Comparison of ENCODE assay signal across 28 cellular contexts in the genomic region with DNA sequence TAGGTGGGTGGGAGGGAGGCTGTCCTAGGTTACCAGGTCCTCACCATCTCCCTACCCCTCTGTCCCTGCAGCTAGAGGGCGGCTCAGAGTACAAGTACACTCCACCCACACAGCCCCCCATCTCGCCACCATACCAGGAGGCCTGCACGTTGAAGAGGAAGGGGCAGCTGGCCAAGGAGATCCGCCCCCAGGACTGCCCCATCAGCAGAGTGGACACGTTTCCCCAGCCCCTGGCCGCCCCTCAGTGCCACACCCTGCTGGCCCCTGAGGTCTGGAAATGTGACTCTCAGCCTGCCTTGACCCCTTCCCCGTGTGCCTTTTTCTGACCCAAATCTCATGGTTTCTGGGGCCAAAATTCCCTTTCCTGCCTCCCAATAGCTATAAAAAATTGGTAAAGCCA.
"Had no signal": no experiment of that assay in that cellular context is flagged by ENCODE, and none has a peak within 500 bp of the region (broad histone marks: within the 10 kb centered on the region; RNA-seq: fewer than 3 reads in every experiment).

No MANE protein-coding gene starts in this region.

- H3K27me3 ChIP-seq: ascending aorta, brain microvascular endothelial cell, esophagus squamous epithelium, gastroesophageal sphincter had no signal

- DNase-seq: activated CD4-positive, alpha-beta memory T cell treated with anti-CD3 and anti-CD28 coated beads, Interleukin-2, amount 10 ng/mL, durations not matched to agents 7 days and 5 days; activated CD4-positive, alpha-beta T cell treated with anti-CD3 and anti-CD28 coated beads for 1 hour; activated CD4-positive, alpha-beta T cell treated with anti-CD3 and anti-CD28 coated beads for 4 hours; activated CD4-positive, alpha-beta T cell treated with anti-CD3 and anti-CD28 coated beads, Interleukin-2, amount 10 ng/mL, durations not matched to agents 7 days and 5 days; activated CD4-positive, alpha-beta T cell treated with anti-CD3 and anti-CD28 coated beads, Interleukin-2, amount 50 U/mL, for 4 hours; activated gamma-delta T cell; activated naive CD4-positive, alpha-beta T cell; activated naive CD4-positive, alpha-beta T cell treated with anti-CD3 and anti-CD28 coated beads, Interleukin-2, amount 10 ng/mL, durations not matched to agents 7 days and 5 days; activated naive CD8-positive, alpha-beta T cell treated with anti-CD3 and anti-CD28 coated beads, Interleukin-2, amount 10 ng/mL, durations not matched to agents 7 days and 5 days; activated T-cell treated with anti-CD3 and anti-CD28 coated beads, Interleukin-2, amount 50 U/mL, for 1 hour; activated T-cell treated with anti-CD3 and anti-CD28 coated beads, Interleukin-2, amount 50 U/mL, for 72 hours; brain microvascular endothelial cell; caudate nucleus; cortex of kidney; dermis blood vessel endothelial cell; effector CD4-positive, alpha-beta T cell; effector memory CD8-positive, alpha-beta T cell; esophagus squamous epithelium; foreskin melanocyte; head of caudate nucleus; T-helper 2 cell had no signal

- H3K27ac Mint-ChIP-seq: activated CD4-positive, alpha-beta memory T cell treated with anti-CD3 and anti-CD28 coated beads, Interleukin-2, amount 10 ng/mL, durations not matched to agents 7 days and 5 days; activated CD4-positive, alpha-beta T cell treated with anti-CD3 and anti-CD28 coated beads, Interleukin-2, amount 10 ng/mL, durations not matched to agents 7 days and 5 days; activated naive CD4-positive, alpha-beta T cell treated with anti-CD3 and anti-CD28 coated beads, Interleukin-2, amount 10 ng/mL, durations not matched to agents 7 days and 5 days; activated naive CD4-positive, alpha-beta T cell treated with anti-CD3 and anti-CD28 coated beads, Interleukin-2, amount 50 U/mL, for 72 hours; activated naive CD8-positive, alpha-beta T cell treated with anti-CD3 and anti-CD28 coated beads, Interleukin-2, amount 10 ng/mL, durations not matched to agents 7 days and 5 days; activated T-cell treated with anti-CD3 and anti-CD28 coated beads, Interleukin-2, amount 50 U/mL, for 72 hours; effector memory CD8-positive, alpha-beta T cell; WTC11 had no signal

- H3K4me3 Mint-ChIP-seq: activated CD4-positive, alpha-beta memory T cell treated with anti-CD3 and anti-CD28 coated beads, Interleukin-2, amount 10 ng/mL, durations not matched to agents 7 days and 5 days; activated CD4-positive, alpha-beta T cell treated with anti-CD3 and anti-CD28 coated beads, Interleukin-2, amount 10 ng/mL, durations not matched to agents 7 days and 5 days; activated naive CD4-positive, alpha-beta T cell treated with anti-CD3 and anti-CD28 coated beads, Interleukin-2, amount 10 ng/mL, durations not matched to agents 7 days and 5 days; activated naive CD8-positive, alpha-beta T cell treated with anti-CD3 and anti-CD28 coated beads, Interleukin-2, amount 10 ng/mL, durations not matched to agents 7 days and 5 days; activated T-cell treated with anti-CD3 and anti-CD28 coated beads, Interleukin-2, amount 50 U/mL, for 72 hours; effector memory CD8-positive, alpha-beta T cell; WTC11 had no signal

- FAIRE-seq: colon, TTC549 had no signal

- H3K9me3 ChIP-seq: ascending aorta, esophagus squamous epithelium, gastroesophageal sphincter had no signal

- H3K4me1 ChIP-seq: ascending aorta had no signal

- H3K9me3 Mint-ChIP-seq: activated CD4-positive, alpha-beta memory T cell treated with anti-CD3 and anti-CD28 coated beads, Interleukin-2, amount 10 ng/mL, durations not matched to agents 7 days and 5 days; activated CD4-positive, alpha-beta T cell treated with anti-CD3 and anti-CD28 coated beads, Interleukin-2, amount 10 ng/mL, durations not matched to agents 7 days and 5 days; activated naive CD4-positive, alpha-beta T cell treated with anti-CD3 and anti-CD28 coated beads, Interleukin-2, amount 10 ng/mL, durations not matched to agents 7 days and 5 days; activated naive CD4-positive, alpha-beta T cell treated with anti-CD3 and anti-CD28 coated beads, Interleukin-2, amount 50 U/mL, for 72 hours; activated naive CD8-positive, alpha-beta T cell treated with anti-CD3 and anti-CD28 coated beads, Interleukin-2, amount 10 ng/mL, durations not matched to agents 7 days and 5 days; activated T-cell treated with anti-CD3 and anti-CD28 coated beads, Interleukin-2, amount 50 U/mL, for 72 hours; effector memory CD8-positive, alpha-beta T cell; WTC11 had no signal

- ATAC-seq: activated naive CD4-positive, alpha-beta T cell treated with anti-CD3 and anti-CD28 coated beads, Interleukin-2, amount 50 U/mL, for 72 hours; activated T-cell treated with anti-CD3 and anti-CD28 coated beads, Interleukin-2, amount 50 U/mL, for 72 hours; effector memory CD8-positive, alpha-beta T cell; gastroesophageal sphincter; WTC11 had no signal

- H3K27ac ChIP-seq: ascending aorta, brain microvascular endothelial cell, esophagus squamous epithelium, gastroesophageal sphincter, VCaP had no signal

- H3K27me3 Mint-ChIP-seq: activated CD4-positive, alpha-beta memory T cell treated with anti-CD3 and anti-CD28 coated beads, Interleukin-2, amount 10 ng/mL, durations not matched to agents 7 days and 5 days; activated CD4-positive, alpha-beta T cell treated with anti-CD3 and anti-CD28 coated beads, Interleukin-2, amount 10 ng/mL, durations not matched to agents 7 days and 5 days; activated naive CD4-positive, alpha-beta T cell treated with anti-CD3 and anti-CD28 coated beads, Interleukin-2, amount 10 ng/mL, durations not matched to agents 7 days and 5 days; activated naive CD8-positive, alpha-beta T cell treated with anti-CD3 and anti-CD28 coated beads, Interleukin-2, amount 10 ng/mL, durations not matched to agents 7 days and 5 days; effector memory CD8-positive, alpha-beta T cell had no signal

- H3K4me3 ChIP-seq: ascending aorta, esophagus squamous epithelium, gastroesophageal sphincter had no signal
